13 cellular contexts compared by ENCODE assay signal in genomic region chr6:87656857-87657256, GRCh38. TPM values are rescaled to one million over a fixed set of nuclear protein-coding genes. Genes with fewer than 3 reads are reported as not detected.
DNase-seq lines count a peak whose midpoint lies in the region; ATAC-seq and TF ChIP-seq lines count a peak whose summit lies in the region.
"Had no signal": no experiment of that assay in that cellular context is flagged by ENCODE, and none has a peak within 500 bp of the region (broad histone marks: within the 10 kb centered on the region; RNA-seq: fewer than 3 reads in every experiment).

No MANE protein-coding gene starts in this region.

- H3K14ac ChIP-seq in trophoblast cell (ENCODE audit: low read length) (no peak overlapping the region), H9 (ENCODE audit: insufficient read depth, low read length) (no peak overlapping the region)

- no peak overlapping the region for H4K5ac ChIP-seq in H9 (ENCODE audit: insufficient read length, low read depth, low read length)

- H3K27ac ChIP-seq in BLaER1 treated with 17β-estradiol and CSF1 and Interleukin-3, amounts not matched to agents 10 nM and 100 nM: peak overlapping the region in 10 of 11 experiments; percentile 16 to 74 (median 65); a peak in 15 of 22 replicates
- H3K27ac ChIP-seq in trophoblast cell (ENCODE audit: low read depth, low read length): no peak overlapping the region
- no peak overlapping the region for H3K27ac ChIP-seq in H9 (ENCODE audit: insufficient read length, low read depth, low read length)

- H4K12ac ChIP-seq in trophoblast cell (ENCODE audit: low read depth, low read length): no peak overlapping the region

- no peaks in the 10 kb centered on the region for H4K20me1 ChIP-seq in BLaER1 treated with 17β-estradiol and CSF1 and Interleukin-3, amounts not matched to agents 10 nM and 100 nM
- no peaks in the 10 kb centered on the region for H4K20me1 ChIP-seq in H9 (ENCODE audit: control insufficient read depth, insufficient read depth, insufficient read length)

- no peak overlapping the region for H3T11ph ChIP-seq in H9 (ENCODE audit: low read length)

- TF ChIP-seq CTCF in H9 (conservative IDR thresholded peaks at IDR 0.05): no peak

- no peak overlapping the region for H3K23ac ChIP-seq in trophoblast cell (ENCODE audit: low read length)
- H3K23ac ChIP-seq in H9 (ENCODE audit: insufficient read length, low read depth, low read length): no peak overlapping the region

- ATAC-seq in GM19035 (IDR thresholded peaks at IDR 0.05; ENCODE audit: unreplicated experiment) (peak; percentile 60), HG02943 (IDR thresholded peaks at IDR 0.05; ENCODE audit: low read depth, unreplicated experiment) (peak; percentile 60), GM18519 (IDR thresholded peaks at IDR 0.05; ENCODE audit: low FRiP score, unreplicated experiment) (no peak)

- H3K18ac ChIP-seq in trophoblast cell (ENCODE audit: low read length): no peak overlapping the region
- no peak overlapping the region for H3K18ac ChIP-seq in H9 (ENCODE audit: insufficient read length, low read depth, low read length)

- no peaks in the 10 kb centered on the region for H3K9me3 Mint-ChIP-seq in H9
- H3K9me3 Mint-ChIP-seq: type B pancreatic cell had no signal

- H2BK120ac ChIP-seq in trophoblast cell (ENCODE audit: insufficient read depth, low read length, poor library complexity) (no peak overlapping the region), H9 (ENCODE audit: low read depth, low read length, poor library complexity, severe bottlenecking) (no peak overlapping the region)

- no peak overlapping the region for H2BK20ac ChIP-seq in H9 (ENCODE audit: low read depth, low read length, poor library complexity, severe bottlenecking)

- no peaks in the 10 kb centered on the region for H3K9me3 ChIP-seq in BLaER1 treated with 17β-estradiol and CSF1 and Interleukin-3, amounts not matched to agents 10 nM and 100 nM (replicated peaks in 1 of 11)
- H3K9me3 ChIP-seq in trophoblast cell (ENCODE audit: insufficient read depth, low read depth, low read length): no peaks in the 10 kb centered on the region
- no peaks in the 10 kb centered on the region for H3K9me3 ChIP-seq in H9 (ENCODE audit: control insufficient read depth, low read depth, low read length)

- H3K36me3 Mint-ChIP-seq in H9 (ENCODE audit: insufficient read depth in 1 of 3, low read depth in 3 of 3): peaks cover 29 to 63% (median 62%) of the 10 kb centered on the region in 3 experiments

- H3K56ac ChIP-seq in H9 (ENCODE audit: insufficient read length, low read depth, low read length): no peak overlapping the region

- H3K9ac ChIP-seq in BLaER1 treated with 17β-estradiol and CSF1 and Interleukin-3, amounts not matched to agents 10 nM and 100 nM: peak overlapping the region in 2 of 11 experiments; percentile 33 to 35; a peak in 3 of 22 replicates
- H3K9ac ChIP-seq in trophoblast cell (ENCODE audit: low read length) (no peak overlapping the region), H9 (ENCODE audit: extremely low read depth, insufficient read length, low read length) (no peak overlapping the region)

- no peaks in the 10 kb centered on the region for H3K36me3 ChIP-seq in BLaER1 treated with 17β-estradiol and CSF1 and Interleukin-3, amounts not matched to agents 10 nM and 100 nM
- H3K36me3 ChIP-seq in trophoblast cell (ENCODE audit: control insufficient read depth in 1 of 2, insufficient read depth in 2 of 2, low read length in 2 of 2): peaks cover 6% of the 10 kb centered on the region in 2 experiments

- peaks cover 0 to 24% (median 20%) of the 10 kb centered on the region in 10 experiments; a peak in 19 of 20 replicates for H3K4me1 ChIP-seq in BLaER1 treated with 17β-estradiol and CSF1 and Interleukin-3, amounts not matched to agents 10 nM and 100 nM
- H3K4me1 ChIP-seq in trophoblast cell (ENCODE audit: control insufficient read depth in 1 of 2, insufficient read depth in 2 of 2, low read length in 2 of 2): no peaks in the 10 kb centered on the region
- no peaks in the 10 kb centered on the region; the same call in 1 of the 2 replicates for H3K4me1 ChIP-seq in H9 (ENCODE audit: insufficient read depth, low read length)

- no peak overlapping the region for H4K8ac ChIP-seq in trophoblast cell (ENCODE audit: low read depth, low read length)
- no peak overlapping the region for H4K8ac ChIP-seq in H9 (replicated peaks; ENCODE audit: insufficient read length, low read depth, low read length)

- H3K4me3 Mint-ChIP-seq in H9: no peak overlapping the region
- H3K4me3 Mint-ChIP-seq: type B pancreatic cell had no signal

- no peak overlapping the region for H2BK15ac ChIP-seq in H9 (ENCODE audit: low read depth, low read length)

- H2AFZ ChIP-seq in trophoblast cell (ENCODE audit: insufficient read depth, low read length, poor library complexity) (no peak overlapping the region), H9 (ENCODE audit: low read length) (no peak overlapping the region)

- no peaks in the 10 kb centered on the region for H3K27me3 ChIP-seq in BLaER1 treated with 17β-estradiol and CSF1 and Interleukin-3, amounts not matched to agents 10 nM and 100 nM
- no peaks in the 10 kb centered on the region for H3K27me3 ChIP-seq in trophoblast cell (ENCODE audit: insufficient read depth, low read length)
- no peaks in the 10 kb centered on the region for H3K27me3 ChIP-seq in H9 (ENCODE audit: insufficient read depth, low read length)

- H3K27ac Mint-ChIP-seq in H9: no peak overlapping the region
- H3K27ac Mint-ChIP-seq: type B pancreatic cell had no signal

- H3K79me2 ChIP-seq in trophoblast cell (ENCODE audit: control insufficient read depth, insufficient read depth, low read length, poor library complexity) (no peaks in the 10 kb centered on the region), H9 (ENCODE audit: insufficient read depth, low read length) (no peaks in the 10 kb centered on the region)

- H2BK5ac ChIP-seq in trophoblast cell (ENCODE audit: low read depth, low read length, poor library complexity) (no peak overlapping the region), H9 (ENCODE audit: insufficient read length, low read length) (no peak overlapping the region)

- H3K79me1 ChIP-seq in trophoblast cell (ENCODE audit: low read length) (no peaks in the 10 kb centered on the region), H9 (ENCODE audit: insufficient read depth, low read depth, low read length, poor library complexity, severe bottlenecking) (no peaks in the 10 kb centered on the region)

- peaks cover 26% of the 10 kb centered on the region in 2 experiments for H3K4me1 Mint-ChIP-seq in H9

- H3K4me2 ChIP-seq in BLaER1 treated with 17β-estradiol and CSF1 and Interleukin-3, amounts not matched to agents 10 nM and 100 nM: peak overlapping the region; percentile 9 to 62 (median 30); a peak in 14 of 22 replicates
- H3K4me2 ChIP-seq in trophoblast cell (ENCODE audit: low read length) (no peak overlapping the region), H9 (ENCODE audit: insufficient read depth, insufficient read length, low read length) (no peak overlapping the region)

- H3K4ac ChIP-seq in trophoblast cell (ENCODE audit: low read depth, low read length) (no peak overlapping the region), H9 (ENCODE audit: low read depth, low read length) (no peak overlapping the region)

- no peak overlapping the region for H2BK12ac ChIP-seq in trophoblast cell (ENCODE audit: low read length)
- H2BK12ac ChIP-seq in H9 (ENCODE audit: insufficient read length, low read depth, low read length): no peak overlapping the region

- H3K23me2 ChIP-seq in H9 (ENCODE audit: insufficient read length, low read depth, low read length, poor library complexity, severe bottlenecking): no peaks in the 10 kb centered on the region

- H2AK5ac ChIP-seq in trophoblast cell (ENCODE audit: low read length) (no peak overlapping the region), H9 (ENCODE audit: insufficient read length, low read length) (no peak overlapping the region)

- H3K4me3 ChIP-seq in BLaER1 treated with 17β-estradiol and CSF1 and Interleukin-3, amounts not matched to agents 10 nM and 100 nM: no peak overlapping the region
- no peak overlapping the region for H3K4me3 ChIP-seq in trophoblast cell (ENCODE audit: low read depth, low read length)

- peak; percentile 25 for DNase-seq in RPMI7951 (ENCODE audit: low read depth)
- DNase-seq in trophoblast cell: no peak
- no peak for DNase-seq in activated CD4-positive, alpha-beta T cell treated with anti-CD3 and anti-CD28 coated beads, Interleukin-2, amount 50 U/mL, for 1 hour
- no peak for DNase-seq in H9
- DNase-seq: AML-193, foreskin melanocyte, GOT3, NCI-H1694 had no signal

- H3K27me3 Mint-ChIP-seq in H9 (ENCODE audit: low read depth): no peaks in the 10 kb centered on the region
- H3K27me3 Mint-ChIP-seq: type B pancreatic cell had no signal

- H4K91ac ChIP-seq in trophoblast cell (ENCODE audit: low read depth, low read length) (no peak overlapping the region), H9 (ENCODE audit: insufficient read length, low read depth, low read length) (no peak overlapping the region)

RNA-seq across cellular contexts. Expression of gene AKIRIN2, which starts 45.2 kb away (rescaled TPM):
- 14.1 and 17.3 TPM in 2 replicates for total RNA-seq in RPMI7951 (2014; rRNA removed; shearing (Covaris generic))
- polyA plus RNA-seq in trophoblast cell (2013): 86.1 and 86.4 TPM in 2 replicates
- total RNA-seq in H9 (2021): 75.7 and 75.9 TPM in 2 replicates

Comparison
In these comparisons a context has a peak if more than half of its experiments do, and no peak if none do; other contexts are left out.
1. H3K27ac ChIP-seq: peak in BLaER1 treated with 17β-estradiol and CSF1 and Interleukin-3, amounts not matched to agents 10 nM and 100 nM (10 of 11); none in trophoblast cell (single experiment) and H9 (single experiment).
2. H3K4me2 ChIP-seq: peak in BLaER1 treated with 17β-estradiol and CSF1 and Interleukin-3, amounts not matched to agents 10 nM and 100 nM (11 of 11); none in trophoblast cell (single experiment) and H9 (single experiment).